In genomic region chr2:174775586-174775985, GRCh38 we compare ENCODE assay signal across 17 cellular contexts. TPM values are rescaled to one million over a fixed set of nuclear protein-coding genes. Genes with fewer than 3 reads are reported as not detected.
DNase-seq lines count a peak whose midpoint lies in the region; FAIRE-seq lines count a peak whose summit lies in the region.
"Had no signal": no experiment of that assay in that cellular context is flagged by ENCODE, and none has a peak within 500 bp of the region (broad histone marks: within the 10 kb centered on the region; RNA-seq: fewer than 3 reads in every experiment).

No MANE protein-coding gene starts in this region.

- peak overlapping the region; percentile 5 for H3K27ac Mint-ChIP-seq in activated CD4-positive, alpha-beta T cell treated with anti-CD3 and anti-CD28 coated beads, Interleukin-2, amount 10 ng/mL, durations not matched to agents 24 days and 14 days
- H3K27ac Mint-ChIP-seq: activated CD4-positive, alpha-beta T cell treated with anti-CD3 and anti-CD28 coated beads for 36 hours; activated naive CD8-positive, alpha-beta T cell; T-helper 2 cell treated with Interferon-gamma antibody and Interleukin-4, amounts not matched to agents 5 μg/mL and 100 μg/mL, for 36 hours had no signal

- intact Hi-C loops in activated CD4-positive, alpha-beta T cell treated with anti-CD3 and anti-CD28 coated beads, Interleukin-2, amount 10 ng/mL, durations not matched to agents 24 days and 14 days (cut with micrococcal nuclease), result no loop called here

- FAIRE-seq in small intestine (lab: Jason Lieb, UNC), result no peak
- FAIRE-seq: A204.1 had no signal

- H3K9me3 ChIP-seq in small intestine (ENCODE audit: control insufficient read depth, low read depth), result no peaks in the 10 kb centered on the region
- H3K9me3 ChIP-seq: gastrocnemius medialis had no signal

- no peak overlapping the region for H3K4me3 ChIP-seq in small intestine (ENCODE audit: low read depth in 1 of 2, low read length in 2 of 2)
- H3K4me3 ChIP-seq: gastrocnemius medialis, GM12878 had no signal

- H3K36me3 ChIP-seq in small intestine (ENCODE audit: control insufficient read depth in 2 of 2, insufficient read depth in 2 of 2, low read length in 2 of 2), result no peaks in the 10 kb centered on the region
- H3K36me3 ChIP-seq: gastrocnemius medialis had no signal

- 47 to 76% (median 56%) methylated on average over 5 of the region's 5 CpGs for WGBS in small intestine, 3 donors

- no peaks in the 10 kb centered on the region for H3K27me3 Mint-ChIP-seq in activated CD4-positive, alpha-beta T cell treated with anti-CD3 and anti-CD28 coated beads, Interleukin-2, amount 10 ng/mL, durations not matched to agents 24 days and 14 days
- H3K27me3 Mint-ChIP-seq: activated CD4-positive, alpha-beta T cell treated with anti-CD3 and anti-CD28 coated beads for 36 hours; activated naive CD8-positive, alpha-beta T cell had no signal

- no peaks in the 10 kb centered on the region for H3K9me3 Mint-ChIP-seq in activated CD4-positive, alpha-beta T cell treated with anti-CD3 and anti-CD28 coated beads, Interleukin-2, amount 10 ng/mL, durations not matched to agents 24 days and 14 days
- H3K9me3 Mint-ChIP-seq: nephron; T-helper 2 cell treated with Interferon-gamma antibody and Interleukin-4, amounts not matched to agents 5 μg/mL and 100 μg/mL, for 36 hours had no signal

- H3K4me3 Mint-ChIP-seq in activated CD4-positive, alpha-beta T cell treated with anti-CD3 and anti-CD28 coated beads, Interleukin-2, amount 10 ng/mL, durations not matched to agents 24 days and 14 days, result no peak overlapping the region
- H3K4me3 Mint-ChIP-seq: activated CD4-positive, alpha-beta T cell treated with anti-CD3 and anti-CD28 coated beads for 36 hours; activated naive CD8-positive, alpha-beta T cell; nephron; T-helper 2 cell treated with Interferon-gamma antibody and Interleukin-4, amounts not matched to agents 5 μg/mL and 100 μg/mL, for 36 hours had no signal

- DNase-seq in activated CD4-positive, alpha-beta T cell treated with anti-CD3 and anti-CD28 coated beads, Interleukin-2, amount 10 ng/mL, durations not matched to agents 24 days and 14 days, result peak; percentile 67
- DNase-seq in activated CD4-positive, alpha-beta T cell treated with anti-CD3 and anti-CD28 coated beads for 4 hours, result no peak
- DNase-seq in RPMI8226 (peak; percentile 34), epithelial cell of prostate (ENCODE audit: low read depth, low spot score) (peak; percentile 29), small intestine (peak; percentile 10), NCI-H2227 (lab: John Stamatoyannopoulos, UW; ENCODE audit: unreplicated experiment) (no peak), RKO (ENCODE audit: low spot score) (no peak), C1 segment of cervical spinal cord (lab: John Stamatoyannopoulos, UW) (no peak)
- DNase-seq: gastrocnemius medialis, SHP77 had no signal

- no peaks in the 10 kb centered on the region for H3K27me3 ChIP-seq in small intestine (ENCODE audit: control insufficient read depth in 2 of 2, insufficient read depth in 2 of 2, low read length in 2 of 2)
- H3K27me3 ChIP-seq: gastrocnemius medialis had no signal

- no peaks in the 10 kb centered on the region for H3K36me3 Mint-ChIP-seq in activated CD4-positive, alpha-beta T cell treated with anti-CD3 and anti-CD28 coated beads, Interleukin-2, amount 10 ng/mL, durations not matched to agents 24 days and 14 days (ENCODE audit: low read depth)
- H3K36me3 Mint-ChIP-seq: activated naive CD8-positive, alpha-beta T cell had no signal

- H3K27ac ChIP-seq in epithelial cell of prostate, result peak overlapping the region; percentile 18
- no peak overlapping the region for H3K27ac ChIP-seq in small intestine (ENCODE audit: low read depth in 1 of 2, low read length in 1 of 2)
- H3K27ac ChIP-seq: gastrocnemius medialis had no signal

- peaks cover 50% of the 10 kb centered on the region for H3K4me1 Mint-ChIP-seq in activated CD4-positive, alpha-beta T cell treated with anti-CD3 and anti-CD28 coated beads, Interleukin-2, amount 10 ng/mL, durations not matched to agents 24 days and 14 days

- no peaks in the 10 kb centered on the region for H3K4me1 ChIP-seq in small intestine (ENCODE audit: control insufficient read depth in 2 of 2, insufficient read depth in 1 of 2, low read depth in 1 of 2, low read length in 1 of 2)

RNA-seq across cellular contexts. Expression of gene CHRNA1, which starts 11.3 kb away (rescaled TPM):
- not detected in 2 replicates for total RNA-seq in activated CD4-positive, alpha-beta T cell treated with anti-CD3 and anti-CD28 coated beads, Interleukin-2, amount 10 ng/mL, durations not matched to agents 24 days and 14 days
- polyA plus RNA-seq in small intestine, result under 1 TPM in 1 of 3 donors, not detected in 2; 0.27 TPM
- total RNA-seq: activated CD4-positive, alpha-beta T cell treated with anti-CD3 and anti-CD28 coated beads for 36 hours; GM12878 had no signal
- polyA plus RNA-seq: urinary bladder had no signal

Comparison
In these comparisons a context has a peak if more than half of its experiments do, and no peak if none do; other contexts are left out.
1. DNase-seq: peak in activated CD4-positive, alpha-beta T cell treated with anti-CD3 and anti-CD28 coated beads, Interleukin-2, amount 10 ng/mL, durations not matched to agents 24 days and 14 days (single experiment), RPMI8226 (single experiment), epithelial cell of prostate (single experiment) and small intestine (single experiment); none in activated CD4-positive, alpha-beta T cell treated with anti-CD3 and anti-CD28 coated beads for 4 hours (0 of 2), NCI-H2227 (single experiment), RKO (single experiment) and C1 segment of cervical spinal cord (0 of 14).